In genomic region chr2:236343400-236344161, GRCh38 we compare ENCODE assay signal across 8 cellular contexts.
DNase-seq lines count a peak whose midpoint lies in the region; ATAC-seq, FAIRE-seq and TF ChIP-seq lines count a peak whose summit lies in the region.

No MANE protein-coding gene starts in this region.

- no peaks in the 10 kb centered on the region for H3K36me3 ChIP-seq in Loucy (ENCODE audit: insufficient read depth, low read length)

- TF ChIP-seq CTCF in Loucy (conservative IDR thresholded peaks at IDR 0.05; ENCODE audit: low read length) (peak; percentile 87), MCF 10A (IDR thresholded peaks at IDR 0.05; ENCODE audit: unreplicated experiment) (peak; percentile 74)

- H3K9ac ChIP-seq in Loucy (ENCODE audit: low read depth, low read length, poor library complexity, severe bottlenecking): no peak overlapping the region

- H3K27me3 Mint-ChIP-seq in MCF 10A (ENCODE audit: insufficient read depth, unreplicated experiment): peaks cover 27% of the 10 kb centered on the region
- peaks cover 3% of the 10 kb centered on the region for H3K27me3 Mint-ChIP-seq in activated T-helper 17 cell treated with anti-CD3 and anti-CD28 coated beads, Interleukin-2, amount 50 U/mL, for 72 hours

- no peaks in the 10 kb centered on the region for H4K20me1 ChIP-seq in Loucy (ENCODE audit: insufficient read depth, low read length, poor library complexity, severe bottlenecking)

- peaks cover 15% of the 10 kb centered on the region for H3K4me1 ChIP-seq in Loucy (ENCODE audit: insufficient read depth, low read length, poor library complexity, severe bottlenecking)

- no peaks in the 10 kb centered on the region for H3K4me1 Mint-ChIP-seq in MCF 10A (ENCODE audit: insufficient read depth, unreplicated experiment)
- no peaks in the 10 kb centered on the region for H3K4me1 Mint-ChIP-seq in activated T-helper 17 cell treated with anti-CD3 and anti-CD28 coated beads, Interleukin-2, amount 50 U/mL, for 72 hours

- no peaks in the 10 kb centered on the region for H3K9me3 Mint-ChIP-seq in MCF 10A (ENCODE audit: unreplicated experiment)
- H3K9me3 Mint-ChIP-seq in activated T-helper 17 cell treated with anti-CD3 and anti-CD28 coated beads, Interleukin-2, amount 50 U/mL, for 72 hours: no peaks in the 10 kb centered on the region

- ATAC-seq in activated T-helper 17 cell treated with anti-CD3 and anti-CD28 coated beads, Interleukin-2, amount 50 U/mL, for 72 hours (replicated peaks): no peak

- POLR2A ChIA-PET in MCF 10A (lab: Yijun Ruan, JAX): no interaction called here

- H3K4me3 Mint-ChIP-seq in MCF 10A (ENCODE audit: unreplicated experiment): no peak overlapping the region
- H3K4me3 Mint-ChIP-seq in activated T-helper 17 cell treated with anti-CD3 and anti-CD28 coated beads, Interleukin-2, amount 50 U/mL, for 72 hours: no peak overlapping the region

- peak overlapping the region; percentile 1 for H3K4me2 ChIP-seq in Loucy (ENCODE audit: low read depth, low read length, poor library complexity, severe bottlenecking)

- no peaks in the 10 kb centered on the region for H3K79me2 ChIP-seq in Loucy (ENCODE audit: insufficient read depth, low read length)

- no peaks in the 10 kb centered on the region for H3K9me2 ChIP-seq in Loucy (replicated peaks; ENCODE audit: low read depth, low read length)

- no peaks in the 10 kb centered on the region for H3K9me3 ChIP-seq in Loucy (ENCODE audit: insufficient read depth, low read depth, low read length)

- no peaks in the 10 kb centered on the region for H3F3A ChIP-seq in Loucy (ENCODE audit: low read depth)

- DNase-seq in NOMO-1 treated with DMSO at 0.1 percent for 48 hours (lab: John Stamatoyannopoulos, UW; ENCODE audit: unreplicated experiment) (peak; percentile 55), NOMO-1 treated with dmso at 0.1 percent for 144 hours (lab: John Stamatoyannopoulos, UW; ENCODE audit: unreplicated experiment) (no peak), SK-N-DZ (ENCODE audit: low spot score) (peak; percentile 67), MCF 10A (ENCODE audit: unreplicated experiment) (peak; percentile 73)
- DNase-seq in stimulated activated CD4-positive, alpha-beta T cell treated with anti-CD3 and anti-CD28 coated beads, Interleukin-2, amount 100 ng/mL, for 24 hours: peak; percentile 46 to 50

- FAIRE-seq in islet of Langerhans (lab: Jason Lieb, UNC): peak; percentile 83

- intact Hi-C loops in MCF 10A (cut with micrococcal nuclease): loop anchor here (1.0 to 5.0 kb wide), 3 partner anchors 576 to 729 kb away; no protein-coding TSS in a partner anchor

- H3K4me3 ChIP-seq in Loucy (ENCODE audit: low read length, poor library complexity, severe bottlenecking): no peak overlapping the region

- peak overlapping the region; percentile 71 for H2AFZ ChIP-seq in Loucy (ENCODE audit: low read length)

- no TSS peak for BruUV-seq in MCF 10A (replicated peaks; lab: Mats Ljungman, UMichigan)

- H3K27me3 ChIP-seq in Loucy (ENCODE audit: insufficient read depth, low read length, poor library complexity, severe bottlenecking): no peaks in the 10 kb centered on the region

- no peak overlapping the region for H3K27ac Mint-ChIP-seq in MCF 10A (ENCODE audit: low read depth, unreplicated experiment)
- no peak overlapping the region for H3K27ac Mint-ChIP-seq in activated T-helper 17 cell treated with anti-CD3 and anti-CD28 coated beads, Interleukin-2, amount 50 U/mL, for 72 hours

- H3K36me3 Mint-ChIP-seq in MCF 10A (ENCODE audit: insufficient read depth, unreplicated experiment): peaks cover 4% of the 10 kb centered on the region
- H3K36me3 Mint-ChIP-seq in activated T-helper 17 cell treated with anti-CD3 and anti-CD28 coated beads, Interleukin-2, amount 50 U/mL, for 72 hours (ENCODE audit: low read depth): no peaks in the 10 kb centered on the region

- CTCF ChIA-PET in MCF 10A (lab: Yijun Ruan, JAX): interaction anchor here (0.7 to 1.8 kb wide), 20 partner anchors 9 to 731 kb away, joined by 3 to 12 read pairs (median 4); no protein-coding TSS in a partner anchor
